In the genomic region with DNA sequence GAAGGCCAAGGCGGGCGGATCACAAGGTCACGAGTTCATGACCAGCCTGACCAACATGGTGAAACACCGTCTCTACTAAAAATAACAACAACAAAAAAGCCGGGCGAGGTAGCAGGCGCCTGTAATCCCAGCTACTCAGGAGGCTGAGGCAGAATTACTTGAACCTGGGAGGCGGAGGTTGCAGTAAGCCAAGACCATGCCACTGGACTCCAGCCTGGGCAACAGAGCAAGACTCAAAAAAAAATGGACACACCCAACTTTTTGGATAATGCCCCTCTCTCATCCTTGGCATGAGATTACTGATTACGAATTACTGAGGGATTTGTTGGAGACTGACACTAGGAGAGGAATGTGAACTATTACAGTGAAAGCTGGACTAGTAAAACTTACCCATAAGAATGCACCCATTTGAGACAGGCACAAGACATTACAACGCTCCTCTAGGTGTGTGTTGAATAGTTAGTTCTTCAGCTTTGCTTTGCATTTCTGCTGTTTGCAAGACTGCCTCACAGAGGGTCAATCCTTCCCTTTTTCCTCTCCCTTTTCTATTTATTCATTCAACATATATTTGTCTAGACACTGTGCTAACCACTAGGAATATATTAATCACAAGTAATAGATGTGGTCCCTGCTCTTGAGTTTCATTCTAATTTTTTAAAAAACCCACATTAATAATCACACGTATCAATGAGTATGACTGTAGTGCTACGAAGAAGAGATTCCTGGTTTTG, we compare ENCODE assay signal across 1 cellular context.
TF ChIP-seq lines count a peak whose summit lies in the region.

No MANE protein-coding gene starts in this region.

TF ChIP-seq in HepG2, 621 proteins besides CTCF, POLR2A, EP300 and RAD21:
- TF ChIP-seq POLR2AphosphoS5 (IDR thresholded peaks at IDR 0.05; ENCODE audit: low read depth, low read length) (peak; percentile 41), NONO (IDR thresholded peaks at IDR 0.05) (no peak), NONO (CRISPR knock-in tag; conservative IDR thresholded peaks at IDR 0.05) (0 out of 2 replicates have a peak, but pooled peaks have one; percentile 12), REPIN1 (CRISPR knock-in tag; IDR thresholded peaks at IDR 0.05; ENCODE audit: borderline replicate concordance, low read depth) (peak; percentile 71; the same call in 1 of the 2 replicates), SSRP1 (CRISPR knock-in tag; IDR thresholded peaks at IDR 0.05) (peak; percentile 52; the same call in 1 of the 2 replicates), KDM2A (CRISPR knock-in tag; IDR thresholded peaks at IDR 0.05; ENCODE audit: borderline replicate concordance, low read depth) (0 out of 2 replicates have a peak, but pooled peaks have one; percentile 18), NCOA5 (CRISPR knock-in tag; IDR thresholded peaks at IDR 0.05) (0 out of 2 replicates have a peak, but pooled peaks have one; percentile 55), SAP130 (CRISPR knock-in tag; IDR thresholded peaks at IDR 0.05; ENCODE audit: low read depth) (no peak), TOPORS (CRISPR knock-in tag; IDR thresholded peaks at IDR 0.05) (0 out of 2 replicates have a peak, but pooled peaks have one; percentile 61), NR2F1 (CRISPR knock-in tag; IDR thresholded peaks at IDR 0.05) (0 out of 4 replicates have a peak, but pooled peaks of 1 of the 2 experiments have one; percentile 15), ZNF333 (CRISPR knock-in tag; IDR thresholded peaks at IDR 0.05; ENCODE audit: borderline replicate concordance) (no peak), RBM22 (optimal IDR thresholded peaks at IDR 0.05; ENCODE audit: low read length) (peak; percentile 8), ZNF121 (CRISPR knock-in tag; IDR thresholded peaks at IDR 0.05) (peak; percentile 63), MBD4 (IDR thresholded peaks at IDR 0.05; ENCODE audit: borderline replicate concordance, low read length) (peak; percentile 67; the same call in 1 of the 2 replicates), HNF1B (CRISPR knock-in tag; IDR thresholded peaks at IDR 0.05) (no peak), MIER2 (CRISPR knock-in tag; IDR thresholded peaks at IDR 0.05) (no peak), AGO2 (optimal IDR thresholded peaks at IDR 0.05; ENCODE audit: low read depth, low read length) (peak; percentile 42), HMGXB3 (CRISPR knock-in tag; IDR thresholded peaks at IDR 0.05; ENCODE audit: borderline replicate concordance) (0 out of 2 replicates have a peak, but pooled peaks have one; percentile 7), ZNF629 (CRISPR knock-in tag; conservative IDR thresholded peaks at IDR 0.05) (0 out of 2 replicates have a peak, but pooled peaks have one; percentile 11), POLR2G (IDR thresholded peaks at IDR 0.05; ENCODE audit: low read depth, low read length) (peak; percentile 62; the same call in 1 of the 2 replicates)
- TF ChIP-seq, protein P1, sequence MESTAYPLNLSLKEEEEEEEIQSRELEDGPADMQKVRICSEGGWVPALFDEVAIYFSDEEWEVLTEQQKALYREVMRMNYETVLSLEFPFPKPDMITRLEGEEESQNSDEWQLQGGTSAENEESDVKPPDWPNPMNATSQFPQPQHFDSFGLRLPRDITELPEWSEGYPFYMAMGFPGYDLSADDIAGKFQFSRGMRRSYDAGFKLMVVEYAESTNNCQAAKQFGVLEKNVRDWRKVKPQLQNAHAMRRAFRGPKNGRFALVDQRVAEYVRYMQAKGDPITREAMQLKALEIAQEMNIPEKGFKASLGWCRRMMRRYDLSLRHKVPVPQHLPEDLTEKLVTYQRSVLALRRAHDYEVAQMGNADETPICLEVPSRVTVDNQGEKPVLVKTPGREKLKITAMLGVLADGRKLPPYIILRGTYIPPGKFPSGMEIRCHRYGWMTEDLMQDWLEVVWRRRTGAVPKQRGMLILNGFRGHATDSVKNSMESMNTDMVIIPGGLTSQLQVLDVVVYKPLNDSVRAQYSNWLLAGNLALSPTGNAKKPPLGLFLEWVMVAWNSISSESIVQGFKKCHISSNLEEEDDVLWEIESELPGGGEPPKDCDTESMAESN (CRISPR knock-in tag; conservative IDR thresholded peaks at IDR 0.05): 0 out of 2 replicates have a peak, but pooled peaks have one; percentile 7
- TF ChIP-seq, protein P2, sequence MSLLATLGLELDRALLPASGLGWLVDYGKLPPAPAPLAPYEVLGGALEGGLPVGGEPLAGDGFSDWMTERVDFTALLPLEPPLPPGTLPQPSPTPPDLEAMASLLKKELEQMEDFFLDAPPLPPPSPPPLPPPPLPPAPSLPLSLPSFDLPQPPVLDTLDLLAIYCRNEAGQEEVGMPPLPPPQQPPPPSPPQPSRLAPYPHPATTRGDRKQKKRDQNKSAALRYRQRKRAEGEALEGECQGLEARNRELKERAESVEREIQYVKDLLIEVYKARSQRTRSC (CRISPR knock-in tag; IDR thresholded peaks at IDR 0.05; ENCODE audit: low read depth): no peak
